ENCODE assay signal across 13 cellular contexts in genomic region chr2:162839419-162839818, GRCh38. TPM values are rescaled to one million over a fixed set of nuclear protein-coding genes. Genes with fewer than 3 reads are reported as not detected.
A peak's percentile ranks its signal among the peaks of the same experiment; 100 is the strongest.
DNase-seq lines count a peak whose midpoint lies in the region; ATAC-seq, FAIRE-seq and TF ChIP-seq lines count a peak whose summit lies in the region.
"Had no signal": no experiment of that assay in that cellular context is flagged by ENCODE, and none has a peak within 500 bp of the region (broad histone marks: within the 10 kb centered on the region; RNA-seq: fewer than 3 reads in every experiment).

No MANE protein-coding gene starts in this region.

- H3K27me3 ChIP-seq in iPS-20b (ENCODE audit: insufficient read depth, low read length) (peaks cover 50% of the 10 kb centered on the region), gastrocnemius medialis (peaks cover 10 to 27% (median 18%) of the 10 kb centered on the region in 3 donors)

- DNase-seq in A549 (ENCODE audit: low read depth in 1 of 2, low spot score in 1 of 2) = no peak
- DNase-seq in NCI-H1105 (lab: John Stamatoyannopoulos, UW) = peak; percentile 66
- peak; percentile 56 for DNase-seq in SHP77 treated with DMSO at 0.1 percent for 48 hours (lab: John Stamatoyannopoulos, UW)
- no peak for DNase-seq in gastrocnemius medialis
- no peak for DNase-seq in EL
- DNase-seq: activated CD4-positive, CD25-positive, alpha-beta regulatory T cell treated with anti-CD3 and anti-CD28 coated beads, Interleukin-2, amount 50 U/mL, for 72 hours; naive B cell had no signal

- peak in 1 of 2 experiments; percentile 68; a peak in 3 of 6 replicates for ATAC-seq in A549
- no peak for ATAC-seq in gastrocnemius medialis
- ATAC-seq in HG02970 (IDR thresholded peaks at IDR 0.05; ENCODE audit: low FRiP score, unreplicated experiment) = no peak
- ATAC-seq in GM18909 (IDR thresholded peaks at IDR 0.05; ENCODE audit: poor library complexity, unreplicated experiment) = no peak
- ATAC-seq: body of pancreas had no signal

- H3K4me2 ChIP-seq in A549 = peak overlapping the region; percentile 67

- H3K9ac ChIP-seq in iPS-20b (ENCODE audit: low read depth, low read length) = peak overlapping the region; percentile 50; the same call in 1 of the 2 replicates

- no peak for TF ChIP-seq EP300 in A549 (IDR thresholded peaks at IDR 0.05)

- H3K9me3 ChIP-seq in A549 (no peaks in the 10 kb centered on the region), iPS-20b (ENCODE audit: insufficient read depth, low read depth, low read length) (no peaks in the 10 kb centered on the region), gastrocnemius medialis (no peaks in the 10 kb centered on the region)
- H3K9me3 ChIP-seq: body of pancreas had no signal

- H3K36me3 ChIP-seq in iPS-20b (ENCODE audit: insufficient read depth, low read depth, low read length) (no peaks in the 10 kb centered on the region), gastrocnemius medialis (no peaks in the 10 kb centered on the region)

- H3K27ac ChIP-seq in A549 (no peak overlapping the region), iPS-20b (ENCODE audit: low read length) (no peak overlapping the region), gastrocnemius medialis (no peak overlapping the region)
- H3K27ac ChIP-seq: body of pancreas, RWPE1 had no signal

- no peak for TF ChIP-seq POLR2A in A549 (IDR thresholded peaks at IDR 0.05; ENCODE audit: low read length)
- TF ChIP-seq POLR2A in gastrocnemius medialis (IDR thresholded peaks at IDR 0.05) = no peak

- in situ Hi-C loops in gastrocnemius medialis (cut with MboI; ENCODE audit: low sequenced_read_pairs in 4 of 4) = no loop called here

- 10% methylated on average over 19 of the region's 19 CpGs for WGBS in A549 (ENCODE audit: missing lambda C conversion rate)

- CTCF ChIA-PET in A549 (lab: Yijun Ruan, JAX) = interaction anchor here (0.7 kb wide), 1 partner anchor 948 kb away, joined by 3 read pairs; no protein-coding TSS in a partner anchor

- TF ChIP-seq CTCF in A549 (IDR thresholded peaks at IDR 0.05) = no peak
- no peak for TF ChIP-seq CTCF in gastrocnemius medialis (IDR thresholded peaks at IDR 0.05 in 4 of 5, conservative IDR thresholded peaks at IDR 0.05 in 1 of 5)

- H3K4me3 ChIP-seq in A549 (peak overlapping the region; percentile 29; the same call in 2 of the 3 replicates), iPS-20b (ENCODE audit: low read length) (peak overlapping the region; percentile 83), gastrocnemius medialis (peak overlapping the region in 1 of 4 donors; percentile 36)
- H3K4me3 ChIP-seq: body of pancreas had no signal

- no peak for FAIRE-seq in A549 (lab: Jason Lieb, UNC)
- FAIRE-seq: H54 had no signal

- POLR2A ChIA-PET in A549 (lab: Yijun Ruan, JAX) = no interaction called here

- H3K4me1 ChIP-seq in A549 (peaks cover 3% of the 10 kb centered on the region; the same call in 1 of the 3 replicates), iPS-20b (ENCODE audit: insufficient read depth, low read length) (no peaks in the 10 kb centered on the region), gastrocnemius medialis (peaks cover 0 to 3% of the 10 kb centered on the region in 2 donors)

- intact Hi-C loops in gastrocnemius medialis (cut with DNase I; ENCODE audit: low total_unique reads) = no loop called here

- no peak for TF ChIP-seq RAD21 in A549 (conservative IDR thresholded peaks at IDR 0.05 in 1 of 2, IDR thresholded peaks at IDR 0.05 in 1 of 2)

TF ChIP-seq in A549, 52 proteins besides CTCF, POLR2A, EP300 and RAD21:
- TF ChIP-seq CEBPB (IDR thresholded peaks at IDR 0.05) (no peak), RARB (CRISPR knock-in tag; IDR thresholded peaks at IDR 0.05) (no peak), PBX3 (IDR thresholded peaks at IDR 0.05) (no peak), PHF8 (IDR thresholded peaks at IDR 0.05; ENCODE audit: borderline replicate concordance, low read depth) (no peak)

RNA-seq across cellular contexts. Expression of gene KCNH7, which starts 0.9 kb away (rescaled TPM):
- polyA plus RNA-seq in A549 (2011; rRNA removed) (not detected in 2 replicates), A549 (2017; fragmentation: RNase III; extraction: RNeasy Plus Mini Kit Qiagen cat#74134 plus additional on column Dnase treatment) (not detected in 3 replicates)
- not detected in 2 replicates for polyA plus RNA-seq in A549 (2012; cell fraction: cytosol; rRNA removed)
- not detected in 2 replicates for polyA plus RNA-seq in A549 (2012; cell fraction: nucleus; rRNA removed)
- not detected in 2 replicates for polyA minus RNA-seq in A549 (2011; rRNA and poly(A)+ RNA removed)
- total RNA-seq in gastrocnemius medialis = not detected
- total RNA-seq: body of pancreas had no signal

Comparison
In these comparisons a context has a peak if more than half of its experiments do, and no peak if none do; other contexts are left out.
1. DNase-seq: peak in NCI-H1105 (single experiment) and SHP77 treated with DMSO at 0.1 percent for 48 hours (single experiment); none in A549 (0 of 2), gastrocnemius medialis (0 of 2) and EL (single experiment).